ENCODE assay signal across 24 cellular contexts in genomic region chr15:40463279-40463678, GRCh38. TPM values are rescaled to one million over a fixed set of nuclear protein-coding genes. Genes with fewer than 3 reads are reported as not detected.
DNase-seq lines count a peak whose midpoint lies in the region; ATAC-seq, FAIRE-seq and TF ChIP-seq lines count a peak whose summit lies in the region.
"Had no signal": no experiment of that assay in that cellular context is flagged by ENCODE, and none has a peak within 500 bp of the region (broad histone marks: within the 10 kb centered on the region; RNA-seq: fewer than 3 reads in every experiment).

No MANE protein-coding gene starts in this region.

- whole genome bisulfite sequencing in HepG2 (ENCODE audit: low lambda C conversion rate): 75% methylated on average over 2 of the region's 2 CpGs
- WGBS in right lobe of liver (ENCODE audit: insufficient coverage, low coverage, low lambda C conversion rate, missing lambda C conversion rate): 50% methylated on average over 1 of the region's 2 CpGs
- WGBS in spleen, 5 donors: 93 to 100% (median 98%) methylated on average over 2 of the region's 2 CpGs

- intact Hi-C loops in HepG2 (cut with micrococcal nuclease; ENCODE audit: unreplicated experiment): no loop called here
- intact Hi-C loops in right lobe of liver (cut with DNase I): no loop called here
- intact Hi-C loops in spleen (cut with DNase I; ENCODE audit: low total_unique reads): no loop called here

- no peak overlapping the region for H2AFZ ChIP-seq in HepG2 (ENCODE audit: low read length)

- H3K9me3 ChIP-seq in HepG2 (ENCODE audit: low read length) (no peaks in the 10 kb centered on the region), right lobe of liver (no peaks in the 10 kb centered on the region), spleen (no peaks in the 10 kb centered on the region)
- H3K9me3 ChIP-seq: A549; BLaER1 treated with 17β-estradiol and CSF1 and Interleukin-3, amounts not matched to agents 10 nM and 100 nM; Caco-2 had no signal

- TF ChIP-seq CTCF in HepG2 (CRISPR knock-in tag; IDR thresholded peaks at IDR 0.05) (no peak), right lobe of liver (IDR thresholded peaks at IDR 0.05) (no peak), chondrocyte (IDR thresholded peaks at IDR 0.05) (no peak), spleen (IDR thresholded peaks at IDR 0.05 in 8 of 11, conservative IDR thresholded peaks at IDR 0.05 in 3 of 11) (no peak), coronary artery (IDR thresholded peaks at IDR 0.05) (no peak)

- TF ChIP-seq RAD21 in HepG2 (CRISPR knock-in tag; IDR thresholded peaks at IDR 0.05): no peak

- H3K9me3 Mint-ChIP-seq in chondrocyte (ENCODE audit: low read depth): no peaks in the 10 kb centered on the region
- H3K9me3 Mint-ChIP-seq: CD4-positive, alpha-beta T cell; CD8-positive, alpha-beta T cell had no signal

- TF ChIP-seq EP300 in HepG2 (IDR thresholded peaks at IDR 0.05; ENCODE audit: low read depth in 2 of 2, low read length in 2 of 2) (no peak), HepG2 (CRISPR knock-in tag; IDR thresholded peaks at IDR 0.05; ENCODE audit: borderline replicate concordance) (no peak)

- DNase-seq in HepG2 (ENCODE audit: low spot score) (no peak), right lobe of liver (no peak), chondrocyte (ENCODE audit: low spot score) (peak; percentile 5), spleen (peak; percentile 4), coronary artery (ENCODE audit: low spot score) (no peak)
- no peak for DNase-seq in activated CD4-positive, CD25-positive, alpha-beta regulatory T cell (lab: John Stamatoyannopoulos, UW)
- DNase-seq: AML-193; Caco-2; Calu3; CD4-positive, alpha-beta T cell; CD8-positive, alpha-beta T cell; DMS79 treated with DMSO at 0.1 percent for 48 hours; GF-D8 had no signal

- no TSS peak for BruUV-seq in HepG2 (replicated peaks; lab: Mats Ljungman, UMichigan)

- H3K4me3 ChIP-seq in HepG2 (replicated peaks in 1 of 3; ENCODE audit: insufficient read depth in 1 of 3, low read depth in 2 of 3, low read length in 3 of 3): no peak overlapping the region
- no peak overlapping the region for H3K4me3 ChIP-seq in right lobe of liver
- H3K4me3 ChIP-seq in spleen: no peak overlapping the region
- H3K4me3 ChIP-seq in coronary artery: no peak overlapping the region
- H3K4me3 ChIP-seq: A549; BLaER1 treated with 17β-estradiol and CSF1 and Interleukin-3, amounts not matched to agents 10 nM and 100 nM; GM12878 had no signal

- ATAC-seq in HepG2 (no peak), right lobe of liver (no peak), HG02885 (IDR thresholded peaks at IDR 0.05; ENCODE audit: poor library complexity, unreplicated experiment) (no peak)
- ATAC-seq: A549; CD8-positive, alpha-beta T cell; GM12878 had no signal

- FAIRE-seq in HepG2 (lab: Jason Lieb, UNC): no peak
- FAIRE-seq: A549, D721Med, G401.6, GM12878, GM12892, GM18507 had no signal

- H3K27me3 ChIP-seq in HepG2 (ENCODE audit: control insufficient read depth in 1 of 2, insufficient read depth in 2 of 2, low read length in 2 of 2): no peaks in the 10 kb centered on the region
- H3K27me3 ChIP-seq in right lobe of liver: no peaks in the 10 kb centered on the region
- no peaks in the 10 kb centered on the region for H3K27me3 ChIP-seq in spleen (replicated peaks in 1 of 7)
- H3K27me3 ChIP-seq: BLaER1 treated with 17β-estradiol and CSF1 and Interleukin-3, amounts not matched to agents 10 nM and 100 nM had no signal

- H3K27ac Mint-ChIP-seq in chondrocyte (ENCODE audit: unreplicated experiment): no peak overlapping the region
- H3K27ac Mint-ChIP-seq: B cell; CD4-positive, alpha-beta T cell; CD8-positive, alpha-beta T cell had no signal

- H3K36me3 Mint-ChIP-seq in chondrocyte (ENCODE audit: low read depth): peaks cover 13% of the 10 kb centered on the region

- H3K4me1 ChIP-seq in HepG2 (ENCODE audit: insufficient read depth, low read length): no peaks in the 10 kb centered on the region
- no peaks in the 10 kb centered on the region for H3K4me1 ChIP-seq in right lobe of liver
- H3K4me1 ChIP-seq in spleen: no peaks in the 10 kb centered on the region
- H3K4me1 ChIP-seq: A549, Caco-2 had no signal

- H3K36me3 ChIP-seq in HepG2 (replicated peaks in 1 of 2; ENCODE audit: control insufficient read depth in 1 of 2, insufficient read depth in 2 of 2, low read length in 2 of 2): peaks cover 25 to 45% of the 10 kb centered on the region in 2 experiments; a peak in 4 of 5 replicates
- peaks cover 0 to 36% (median 6%) of the 10 kb centered on the region in 4 donors for H3K36me3 ChIP-seq in right lobe of liver
- peaks cover 0 to 94% (median 71%) of the 10 kb centered on the region in 6 donors for H3K36me3 ChIP-seq in spleen

- POLR2A ChIA-PET in HepG2 (lab: Yijun Ruan, JAX): no interaction called here

- no peaks in the 10 kb centered on the region for H3K27me3 Mint-ChIP-seq in chondrocyte (ENCODE audit: low read depth)
- H3K27me3 Mint-ChIP-seq: B cell; CD4-positive, alpha-beta T cell had no signal

- no peak overlapping the region for H3K4me2 ChIP-seq in HepG2 (ENCODE audit: low read depth, low read length)
- H3K4me2 ChIP-seq: A549; BLaER1 treated with 17β-estradiol and CSF1 and Interleukin-3, amounts not matched to agents 10 nM and 100 nM had no signal

- TF ChIP-seq POLR2A in HepG2 (IDR thresholded peaks at IDR 0.05; ENCODE audit: insufficient read depth in 1 of 2, low read depth in 2 of 2, low read length in 2 of 2) (no peak), right lobe of liver (IDR thresholded peaks at IDR 0.05) (no peak), spleen (IDR thresholded peaks at IDR 0.05) (no peak)

- CTCF ChIA-PET in HepG2 (lab: Yijun Ruan, JAX; ENCODE audit: low intra/inter-chr PET ratio, low total read pairs): no interaction called here

- H4K20me1 ChIP-seq in HepG2 (ENCODE audit: insufficient read depth, low read length): no peaks in the 10 kb centered on the region

- H3K79me2 ChIP-seq in HepG2 (ENCODE audit: insufficient read depth, low read length): peaks cover 2% of the 10 kb centered on the region

- in situ Hi-C loops in HepG2 (cut with HindIII; ENCODE audit: extremely low pct_ligation_motif_present, low pct_unique_long_range_greater_than_20kb): no loop called here

- no peaks in the 10 kb centered on the region for H3K4me1 Mint-ChIP-seq in chondrocyte (ENCODE audit: low read depth)
- H3K4me1 Mint-ChIP-seq: B cell had no signal

- H3K4me3 Mint-ChIP-seq in chondrocyte (ENCODE audit: unreplicated experiment): no peak overlapping the region
- H3K4me3 Mint-ChIP-seq: B cell; CD4-positive, alpha-beta T cell; CD8-positive, alpha-beta T cell had no signal

- H3K27ac ChIP-seq in HepG2 (ENCODE audit: extremely low read length, insufficient read depth, low read length): no peak overlapping the region
- no peak overlapping the region for H3K27ac ChIP-seq in right lobe of liver
- H3K27ac ChIP-seq in spleen: no peak overlapping the region
- H3K27ac ChIP-seq in coronary artery: no peak overlapping the region
- H3K27ac ChIP-seq: 22Rv1; A549; BLaER1 treated with 17β-estradiol and CSF1 and Interleukin-3, amounts not matched to agents 10 nM and 100 nM; C4-2B had no signal

- H3K9ac ChIP-seq in HepG2 (ENCODE audit: insufficient read depth, low read depth, low read length): no peak overlapping the region
- H3K9ac ChIP-seq: BLaER1 treated with 17β-estradiol and CSF1 and Interleukin-3, amounts not matched to agents 10 nM and 100 nM had no signal

RNA-seq across cellular contexts. Expression of gene CHST14, which starts 7.5 kb away (rescaled TPM):
- 6.4 and 12.4 TPM in 2 replicates for total RNA-seq in HepG2 (2016; rRNA removed; fragmentation: Illumina TruSeq; extraction: Trizol)
- total RNA-seq in HepG2 (2016; cell fraction: cytosol; rRNA removed; fragmentation: Illumina TruSeq; extraction: Trizol; ENCODE audit: low read depth): 1.7 and 1.9 TPM in 2 replicates
- 5.9 and 12.8 TPM in 2 replicates for total RNA-seq in HepG2 (2016; cell fraction: insoluble cytoplasmic fraction; rRNA removed; fragmentation: Illumina TruSeq; extraction: Trizol)
- 6.3 and 7.3 TPM in 2 replicates for total RNA-seq in HepG2 (2016; cell fraction: membrane; rRNA removed; fragmentation: Illumina TruSeq; extraction: Trizol)
- 12.7 and 15.0 TPM in 2 replicates for total RNA-seq in HepG2 (2016; cell fraction: nucleus; rRNA removed; fragmentation: Illumina TruSeq; extraction: Trizol)
- 8.6 and 8.9 TPM in 2 replicates for polyA plus RNA-seq in HepG2 (2011; rRNA removed)
- polyA plus RNA-seq in HepG2 (2011; cell fraction: cytosol; rRNA removed): 9.6 and 9.8 TPM in 2 replicates
- 4.4 and 4.5 TPM in 2 replicates for polyA plus RNA-seq in HepG2 (2011; cell fraction: nucleus; rRNA removed)
- 9.6 and 9.8 TPM in 2 replicates for polyA plus RNA-seq in HepG2 (2012)
- polyA plus RNA-seq in HepG2 (2016; cell fraction: cytosol; fragmentation: Illumina TruSeq; extraction: Trizol; ENCODE audit: low read depth): 3.1 and 3.8 TPM in 2 replicates
- 10.8 and 12.3 TPM in 2 replicates for polyA plus RNA-seq in HepG2 (2016; cell fraction: insoluble cytoplasmic fraction; fragmentation: Illumina TruSeq; extraction: Trizol; ENCODE audit: low read depth)
- polyA plus RNA-seq in HepG2 (2016; cell fraction: membrane; fragmentation: Illumina TruSeq; extraction: Trizol; ENCODE audit: low read depth): 6.3 and 7.2 TPM in 2 replicates
- 35.3 and 38.8 TPM in 2 replicates for polyA plus RNA-seq in HepG2 (2016; cell fraction: nucleus; fragmentation: Illumina TruSeq; extraction: Trizol; ENCODE audit: insufficient read depth, low read depth)
- 10.7 and 13.2 TPM in 2 replicates for polyA minus RNA-seq in HepG2 (2011; rRNA and poly(A)+ RNA removed; ENCODE audit: low replicate concordance)
- 7.1 and 8.4 TPM in 2 replicates for polyA minus RNA-seq in HepG2 (2011; cell fraction: cytosol; rRNA and poly(A)+ RNA removed)
- 3.0 and 3.2 TPM in 2 replicates for polyA minus RNA-seq in HepG2 (2011; cell fraction: nucleus; rRNA and poly(A)+ RNA removed)
- total RNA-seq in right lobe of liver: 1 to 10 TPM; 2.9 to 5.7 (median 4.8) TPM
- 45.4 to 46.2 TPM (median 45.7 TPM) in 3 replicates for total RNA-seq in chondrocyte
- total RNA-seq in spleen: 10 to 100 TPM; 12.0 to 18.5 (median 15.3) TPM
- polyA plus RNA-seq in spleen: 10 to 100 TPM in 1 of 3 donors, 1 to 10 TPM in 2; 7.1 to 10.6 (median 9.0) TPM

RNA-seq across cellular contexts. Expression of gene BAHD1, which starts 22.5 kb away (rescaled TPM):
- total RNA-seq in HepG2 (2016; rRNA removed; fragmentation: Illumina TruSeq; extraction: Trizol): 8.1 and 8.7 TPM in 2 replicates
- total RNA-seq in HepG2 (2016; cell fraction: cytosol; rRNA removed; fragmentation: Illumina TruSeq; extraction: Trizol; ENCODE audit: low read depth): 1.8 and 1.9 TPM in 2 replicates
- 7.1 and 8.8 TPM in 2 replicates for total RNA-seq in HepG2 (2016; cell fraction: insoluble cytoplasmic fraction; rRNA removed; fragmentation: Illumina TruSeq; extraction: Trizol)
- 4.5 and 4.7 TPM in 2 replicates for total RNA-seq in HepG2 (2016; cell fraction: membrane; rRNA removed; fragmentation: Illumina TruSeq; extraction: Trizol)
- 9.6 and 13.1 TPM in 2 replicates for total RNA-seq in HepG2 (2016; cell fraction: nucleus; rRNA removed; fragmentation: Illumina TruSeq; extraction: Trizol)
- 3.3 and 3.8 TPM in 2 replicates for polyA plus RNA-seq in HepG2 (2011; rRNA removed)
- polyA plus RNA-seq in HepG2 (2011; cell fraction: cytosol; rRNA removed): 2.3 and 2.4 TPM in 2 replicates
- 9.7 and 10.3 TPM in 2 replicates for polyA plus RNA-seq in HepG2 (2011; cell fraction: nucleus; rRNA removed)
- 6.2 and 8.0 TPM in 2 replicates for polyA plus RNA-seq in HepG2 (2012)
- polyA plus RNA-seq in HepG2 (2016; cell fraction: cytosol; fragmentation: Illumina TruSeq; extraction: Trizol; ENCODE audit: low read depth): 0.53 and 0.62 TPM in 2 replicates
- polyA plus RNA-seq in HepG2 (2016; cell fraction: insoluble cytoplasmic fraction; fragmentation: Illumina TruSeq; extraction: Trizol; ENCODE audit: low read depth): 8.2 and 10.1 TPM in 2 replicates
- polyA plus RNA-seq in HepG2 (2016; cell fraction: membrane; fragmentation: Illumina TruSeq; extraction: Trizol; ENCODE audit: low read depth): 2.1 and 2.2 TPM in 2 replicates
- 14.7 and 18.8 TPM in 2 replicates for polyA plus RNA-seq in HepG2 (2016; cell fraction: nucleus; fragmentation: Illumina TruSeq; extraction: Trizol; ENCODE audit: insufficient read depth, low read depth)
- polyA minus RNA-seq in HepG2 (2011; rRNA and poly(A)+ RNA removed; ENCODE audit: low replicate concordance): 6.1 and 10.5 TPM in 2 replicates
- 3.0 and 3.5 TPM in 2 replicates for polyA minus RNA-seq in HepG2 (2011; cell fraction: cytosol; rRNA and poly(A)+ RNA removed)
- polyA minus RNA-seq in HepG2 (2011; cell fraction: nucleus; rRNA and poly(A)+ RNA removed): 5.3 and 9.8 TPM in 2 replicates
- 10 to 100 TPM in 1 of 6 experiments, 1 to 10 TPM in 5; 6.5 to 10.5 (median 9.0) TPM for total RNA-seq in right lobe of liver
- total RNA-seq in chondrocyte: 24.4 to 26.4 TPM (median 24.8 TPM) in 3 replicates
- 10 to 100 TPM; 13.5 to 27.0 (median 22.2) TPM for total RNA-seq in spleen
- 10 to 100 TPM in 1 of 3 donors, 1 to 10 TPM in 2; 7.4 to 14.2 (median 8.7) TPM for polyA plus RNA-seq in spleen

RNA-seq across cellular contexts. Expression of gene IVD, which starts 57.7 kb away (rescaled TPM):
- total RNA-seq in HepG2 (2016; rRNA removed; fragmentation: Illumina TruSeq; extraction: Trizol) (48.0 and 61.3 TPM in 2 replicates), right lobe of liver (100 to 1,000 TPM in 3 of 6 experiments, 10 to 100 TPM in 3; 89.7 to 231 (median 122) TPM), chondrocyte (42.0 to 58.9 TPM (median 42.5 TPM) in 3 replicates), spleen (10 to 100 TPM; 39.6 to 93.9 (median 61.6) TPM)
- total RNA-seq in HepG2 (2016; cell fraction: cytosol; rRNA removed; fragmentation: Illumina TruSeq; extraction: Trizol; ENCODE audit: low read depth): 10.0 and 11.4 TPM in 2 replicates
- 52.6 and 57.5 TPM in 2 replicates for total RNA-seq in HepG2 (2016; cell fraction: insoluble cytoplasmic fraction; rRNA removed; fragmentation: Illumina TruSeq; extraction: Trizol)
- 16.7 and 18.2 TPM in 2 replicates for total RNA-seq in HepG2 (2016; cell fraction: membrane; rRNA removed; fragmentation: Illumina TruSeq; extraction: Trizol)
- 53.6 and 56.9 TPM in 2 replicates for total RNA-seq in HepG2 (2016; cell fraction: nucleus; rRNA removed; fragmentation: Illumina TruSeq; extraction: Trizol)
- polyA plus RNA-seq in HepG2 (2011; rRNA removed) (53.9 and 56.6 TPM in 2 replicates), spleen (10 to 100 TPM; 25.1 to 44.4 (median 35.1) TPM)
- 51.5 and 58.7 TPM in 2 replicates for polyA plus RNA-seq in HepG2 (2011; cell fraction: cytosol; rRNA removed)
- polyA plus RNA-seq in HepG2 (2011; cell fraction: nucleus; rRNA removed): 50.0 and 59.6 TPM in 2 replicates
- polyA plus RNA-seq in HepG2 (2012): 38.1 and 46.1 TPM in 2 replicates
- polyA plus RNA-seq in HepG2 (2016; cell fraction: cytosol; fragmentation: Illumina TruSeq; extraction: Trizol; ENCODE audit: low read depth): 4.8 and 5.5 TPM in 2 replicates
- polyA plus RNA-seq in HepG2 (2016; cell fraction: insoluble cytoplasmic fraction; fragmentation: Illumina TruSeq; extraction: Trizol; ENCODE audit: low read depth): 49.0 and 58.9 TPM in 2 replicates
- polyA plus RNA-seq in HepG2 (2016; cell fraction: membrane; fragmentation: Illumina TruSeq; extraction: Trizol; ENCODE audit: low read depth): 9.2 and 11.0 TPM in 2 replicates
- polyA plus RNA-seq in HepG2 (2016; cell fraction: nucleus; fragmentation: Illumina TruSeq; extraction: Trizol; ENCODE audit: insufficient read depth, low read depth): 72.4 and 89.1 TPM in 2 replicates
- 75.5 and 101 TPM in 2 replicates for polyA minus RNA-seq in HepG2 (2011; rRNA and poly(A)+ RNA removed; ENCODE audit: low replicate concordance)
- 31.7 and 40.8 TPM in 2 replicates for polyA minus RNA-seq in HepG2 (2011; cell fraction: cytosol; rRNA and poly(A)+ RNA removed)
- 71.8 and 74.3 TPM in 2 replicates for polyA minus RNA-seq in HepG2 (2011; cell fraction: nucleus; rRNA and poly(A)+ RNA removed)

Comparison
In these comparisons a context has a peak if more than half of its experiments do, and no peak if none do; other contexts are left out.
1. DNase-seq: peak in chondrocyte (single experiment) and spleen (single experiment); none in HepG2 (single experiment), right lobe of liver (0 of 3), coronary artery (single experiment) and activated CD4-positive, CD25-positive, alpha-beta regulatory T cell (0 of 4).